27 cellular contexts compared by ENCODE assay signal in the genomic region with DNA sequence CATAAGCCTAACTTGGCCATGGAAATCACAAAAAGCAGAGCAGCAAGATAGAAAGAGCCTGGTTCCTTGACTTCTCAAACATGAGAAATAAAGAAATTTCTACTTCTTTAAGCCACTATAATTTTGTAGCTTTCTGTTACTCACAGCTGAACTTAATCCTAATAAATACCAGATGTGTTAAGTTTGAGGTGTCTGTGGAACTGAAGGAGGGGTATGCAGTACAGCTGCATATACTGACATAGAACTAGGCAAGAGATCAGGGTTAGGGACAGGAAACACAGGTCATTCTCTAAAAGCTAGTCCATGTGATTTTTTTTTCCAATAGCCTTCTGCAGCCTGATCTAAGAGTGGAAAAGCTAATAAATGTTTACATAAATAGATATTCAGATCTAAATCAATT.
"Had no signal": no experiment of that assay in that cellular context is flagged by ENCODE, and none has a peak within 500 bp of the region (broad histone marks: within the 10 kb centered on the region; RNA-seq: fewer than 3 reads in every experiment).

No MANE protein-coding gene starts in this region.

- H3K4me3 Mint-ChIP-seq: activated CD8-positive, alpha-beta T cell treated with anti-CD3 and anti-CD28 coated beads, Interleukin-2, amount 10 ng/mL, durations not matched to agents 7 days and 5 days; activated naive CD8-positive, alpha-beta T cell treated with anti-CD3 and anti-CD28 coated beads, Interleukin-2, amount 50 U/mL, for 24 hours; activated T-helper 1 cell treated with anti-CD3 and anti-CD28 coated beads, Interleukin-12 subunit alpha, Interleukin-12 subunit beta, Interleukin-2, Interleukin-4 antibody, amounts not matched to agents 30 ng/mL and 10 ng/mL and 1 ng/mL, durations not matched to agents 14 hours and 24 hours and 36 hours; T-cell; T-helper 2 cell treated with Interferon-gamma antibody and Interleukin-4, amounts not matched to agents 5 μg/mL and 100 μg/mL, for 36 hours had no signal

- H3K36me3 ChIP-seq: gastrocnemius medialis, uterus had no signal

- DNase-seq: activated CD4-positive, alpha-beta T cell treated with anti-CD3 and anti-CD28 coated beads for 1 hour; activated CD4-positive, alpha-beta T cell treated with anti-CD3 and anti-CD28 coated beads, Interleukin-2, amount 50 U/mL, for 1 hour; activated CD8-positive, alpha-beta T cell treated with anti-CD3 and anti-CD28 coated beads, Interleukin-2, amount 10 ng/mL, durations not matched to agents 7 days and 5 days; activated gamma-delta T cell; activated naive CD4-positive, alpha-beta T cell treated with anti-CD3 and anti-CD28 coated beads, Interleukin-2, amount 50 U/mL, for 16 hours; activated naive CD8-positive, alpha-beta T cell treated with anti-CD3 and anti-CD28 coated beads, Interleukin-2, amount 50 U/mL, for 24 hours; anterior cingulate cortex; brain microvascular endothelial cell; caudate nucleus; dermis blood vessel endothelial cell; effector memory CD4-positive, alpha-beta T cell; gastrocnemius medialis; head of caudate nucleus; hypothalamus; occipital lobe; posterior cingulate gyrus; stimulated activated CD4-positive, alpha-beta T cell treated with anti-CD3 and anti-CD28 coated beads, Interleukin-2, amount 100 ng/mL, for 48 hours; stimulated activated naive CD4-positive, alpha-beta T cell; T-cell; testis; trophoblast cell; uterus had no signal

- H3K4me2 ChIP-seq: smooth muscle cell had no signal

- H3K4me1 Mint-ChIP-seq: activated naive CD8-positive, alpha-beta T cell treated with anti-CD3 and anti-CD28 coated beads, Interleukin-2, amount 50 U/mL, for 24 hours had no signal

- H3K27ac ChIP-seq: brain microvascular endothelial cell, gastrocnemius medialis, testis, uterus had no signal

- H3K4me3 ChIP-seq: gastrocnemius medialis, smooth muscle cell, testis, uterus had no signal

- FAIRE-seq: endothelial cell of umbilical vein, islet of Langerhans had no signal

- H3K9me3 Mint-ChIP-seq: activated T-helper 1 cell treated with anti-CD3 and anti-CD28 coated beads, Interleukin-12 subunit alpha, Interleukin-12 subunit beta, Interleukin-2, Interleukin-4 antibody, amounts not matched to agents 30 ng/mL and 10 ng/mL and 1 ng/mL, durations not matched to agents 14 hours and 24 hours and 36 hours; T-helper 2 cell treated with Interferon-gamma antibody and Interleukin-4, amounts not matched to agents 5 μg/mL and 100 μg/mL, for 36 hours had no signal

- H3K36me3 Mint-ChIP-seq: T-cell had no signal

- H3K4me1 ChIP-seq: gastrocnemius medialis, uterus had no signal

- H3K27me3 ChIP-seq: brain microvascular endothelial cell, gastrocnemius medialis, testis, uterus had no signal

- H3K9me3 ChIP-seq: gastrocnemius medialis, testis, uterus had no signal

- H3K27ac Mint-ChIP-seq: activated CD8-positive, alpha-beta T cell treated with anti-CD3 and anti-CD28 coated beads, Interleukin-2, amount 10 ng/mL, durations not matched to agents 7 days and 5 days; activated naive CD8-positive, alpha-beta T cell treated with anti-CD3 and anti-CD28 coated beads, Interleukin-2, amount 50 U/mL, for 24 hours; activated T-helper 1 cell treated with anti-CD3 and anti-CD28 coated beads, Interleukin-12 subunit alpha, Interleukin-12 subunit beta, Interleukin-2, Interleukin-4 antibody, amounts not matched to agents 30 ng/mL and 10 ng/mL and 1 ng/mL, durations not matched to agents 14 hours and 24 hours and 36 hours; T-cell; T-helper 2 cell treated with Interferon-gamma antibody and Interleukin-4, amounts not matched to agents 5 μg/mL and 100 μg/mL, for 36 hours had no signal
